ENCODE assay signal across 8 cellular contexts in genomic region chr4:119628281-119629141, GRCh38. TPM values are rescaled to one million over a fixed set of nuclear protein-coding genes. Genes with fewer than 3 reads are reported as not detected.
DNase-seq lines count a peak whose midpoint lies in the region; ATAC-seq and TF ChIP-seq lines count a peak whose summit lies in the region.

Gene PDE5A, minus strand, starts transcription at chr4:119628804. Its CDS starts 133 bp downstream, at chr4:119628671.

- TF ChIP-seq CTCF in GM12865 (IDR thresholded peaks at IDR 0.05; ENCODE audit: insufficient read depth, low read depth, low read length, missing control alignments) = peak; percentile 72
- peak; percentile 79 to 90 for TF ChIP-seq CTCF in right atrium auricular region (IDR thresholded peaks at IDR 0.05)
- TF ChIP-seq CTCF in prostate gland (IDR thresholded peaks at IDR 0.05) = peak; percentile 68 to 94 (median 81)

- H3K36me3 Mint-ChIP-seq in T-cell = no peaks in the 10 kb centered on the region

- peak within 1 kb of the TSS; percentile 86 to 92 (median 91) for H3K4me3 Mint-ChIP-seq in T-cell

- peak; percentile 85 for DNase-seq in GM12865 (ENCODE audit: low read depth)
- peak; percentile 83 for DNase-seq in NCI-H1092 (lab: John Stamatoyannopoulos, UW)
- peak; percentile 47 to 80 (median 67) for DNase-seq in T-cell
- DNase-seq in amniotic stem cell (lab: John Stamatoyannopoulos, UW) = peak; percentile 64
- peak; percentile 71 for DNase-seq in right atrium auricular region (ENCODE audit: low spot score)
- DNase-seq in prostate gland (ENCODE audit: low spot score) = peak; percentile 82

- peak; percentile 70 for TF ChIP-seq POLR2A in prostate gland (IDR thresholded peaks at IDR 0.05)

- ATAC-seq in HG02610 (IDR thresholded peaks at IDR 0.05; ENCODE audit: unreplicated experiment) (peak; percentile 94), T-cell (replicated peaks in 1 of 4) (peak; percentile 82 to 84 (median 82))

- under 1% methylated on average over 46 of the region's 65 CpGs for WGBS in prostate gland
- under 1% methylated on average over 65 of the region's 65 CpGs for WGBS in urinary bladder

- peaks cover 9 to 12% of the 10 kb centered on the region in 2 donors for H3K27me3 Mint-ChIP-seq in T-cell

- peak within 1 kb of the TSS; percentile 76 to 84 for H3K27ac Mint-ChIP-seq in T-cell

- H3K4me3 ChIP-seq in GM12865 (ENCODE audit: low read depth, low read length) = peak within 1 kb of the TSS; percentile 82
- peak within 1 kb of the TSS; percentile 80 to 81 for H3K4me3 ChIP-seq in right atrium auricular region
- peak within 1 kb of the TSS; percentile 60 to 66 for H3K4me3 ChIP-seq in prostate gland
- H3K4me3 ChIP-seq in urinary bladder (ENCODE audit: low read depth, low read length) = peak within 1 kb of the TSS; percentile 68

- H3K27me3 ChIP-seq in right atrium auricular region (no peaks in the 10 kb centered on the region), prostate gland (replicated peaks; ENCODE audit: insufficient read depth) (no peaks in the 10 kb centered on the region)

- H3K36me3 ChIP-seq in right atrium auricular region (no peaks in the 10 kb centered on the region), prostate gland (no peaks in the 10 kb centered on the region), urinary bladder (ENCODE audit: insufficient read depth) (no peaks in the 10 kb centered on the region)

- H3K9me3 Mint-ChIP-seq in T-cell = no peaks in the 10 kb centered on the region

- POLR2A ChIA-PET in T-cell (lab: Charles Lee) = no interaction called here

- H3K27ac ChIP-seq in right atrium auricular region = peak within 1 kb of the TSS; percentile 86 to 95
- peak within 1 kb of the TSS; percentile 85 to 89 for H3K27ac ChIP-seq in prostate gland
- peak within 1 kb of the TSS; percentile 75 for H3K27ac ChIP-seq in urinary bladder (ENCODE audit: low read depth)

- intact Hi-C loops in prostate gland (cut with DNase I) = loop anchor here (1.0 to 10.0 kb wide), 7 partner anchors 106 to 644 kb away; no protein-coding TSS in a partner anchor

- H3K9me3 ChIP-seq in right atrium auricular region = no peaks in the 10 kb centered on the region
- no peaks in the 10 kb centered on the region for H3K9me3 ChIP-seq in prostate gland

- peaks cover 15 to 24% (median 23%) of the 10 kb centered on the region in 3 donors for H3K4me1 Mint-ChIP-seq in T-cell

- H3K4me1 ChIP-seq in right atrium auricular region (peaks cover 0 to 6% of the 10 kb centered on the region in 2 donors), prostate gland (replicated peaks) (no peaks in the 10 kb centered on the region), urinary bladder (ENCODE audit: insufficient read depth) (no peaks in the 10 kb centered on the region)

- CTCF ChIA-PET in T-cell (lab: Charles Lee) = interaction anchor here (0.5 to 1.3 kb wide), 16 partner anchors 8 to 1538 kb away, joined by 3 to 6 read pairs (median 3); no protein-coding TSS in a partner anchor

RNA-seq across cellular contexts. Expression of gene PDE5A, which starts in this region (rescaled TPM):
- 1 to 10 TPM; 1.1 to 2.3 (median 1.6) TPM for total RNA-seq in T-cell
- 10 to 100 TPM in 1 of 2 donors, 1 to 10 TPM in 1; 5.8 to 14.7 TPM for total RNA-seq in right atrium auricular region
- total RNA-seq in prostate gland = 10 to 100 TPM; 46.0 to 49.6 TPM
- total RNA-seq in urinary bladder = 473 TPM
- 22.9 TPM for polyA plus RNA-seq in urinary bladder

Comparison
In these comparisons a context has a peak if more than half of its experiments do, and no peak if none do; other contexts are left out.
1. Peak in every context shown above with its lines: DNase-seq, ATAC-seq, H3K4me3 ChIP-seq and H3K27ac ChIP-seq.